1 cellular context compared by ENCODE assay signal in the genomic region with DNA sequence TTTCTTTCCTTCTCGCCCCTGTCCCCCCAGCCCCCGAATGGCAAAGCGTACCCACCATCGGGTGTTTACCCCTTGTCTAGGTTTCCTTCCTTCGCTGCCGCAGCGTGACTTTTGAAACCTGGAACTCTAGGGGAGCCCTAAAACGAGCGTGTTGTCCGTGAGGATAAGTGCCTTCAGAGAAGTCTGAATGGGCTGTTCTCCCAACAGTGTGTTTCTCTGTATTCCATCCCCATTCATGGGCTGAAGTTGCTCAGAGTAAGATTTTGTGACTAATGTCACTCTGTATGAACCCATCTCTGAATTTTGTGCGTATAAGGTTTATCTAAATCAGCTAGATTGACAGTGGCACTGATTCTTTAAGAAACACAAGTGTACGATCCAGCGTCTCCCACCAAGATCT.
TF ChIP-seq lines count a peak whose summit lies in the region.

No MANE protein-coding gene starts in this region.

TF ChIP-seq in SK-N-SH treated with all-trans-retinoic acid at 6 μM for 48 hours, 23 proteins besides CTCF, POLR2A, EP300 and RAD21 (continued from another document):
- TF ChIP-seq PATZ1 (CRISPR knock-in tag; IDR thresholded peaks at IDR 0.05; ENCODE audit: borderline replicate concordance): no peak
- no peak for TF ChIP-seq OSR1 (CRISPR knock-in tag; IDR thresholded peaks at IDR 0.05)
- no peak for TF ChIP-seq GLIS3 (CRISPR knock-in tag; IDR thresholded peaks at IDR 0.05)
- TF ChIP-seq ZC3H10 (CRISPR knock-in tag; IDR thresholded peaks at IDR 0.05): no peak
- TF ChIP-seq TOX (CRISPR knock-in tag; IDR thresholded peaks at IDR 0.05; ENCODE audit: borderline replicate concordance): no peak
- TF ChIP-seq ARNTL (CRISPR knock-in tag; IDR thresholded peaks at IDR 0.05; ENCODE audit: borderline replicate concordance, low read depth): no peak
- TF ChIP-seq POU6F1 (CRISPR knock-in tag; IDR thresholded peaks at IDR 0.05; ENCODE audit: borderline replicate concordance, low read depth): no peak
- no peak for TF ChIP-seq ZFP30 (CRISPR knock-in tag; IDR thresholded peaks at IDR 0.05)
